Comparison of ENCODE assay signal across 8 cellular contexts in genomic region chr2:73069855-73070650, GRCh38. TPM values are rescaled to one million over a fixed set of nuclear protein-coding genes. Genes with fewer than 3 reads are reported as not detected.
DNase-seq lines count a peak whose midpoint lies in the region; ATAC-seq and TF ChIP-seq lines count a peak whose summit lies in the region.

No MANE protein-coding gene starts in this region.

- no peak for TF ChIP-seq EP300 in neural cell (conservative IDR thresholded peaks at IDR 0.05; ENCODE audit: poor library complexity, severe bottlenecking)

- peak overlapping the region; percentile 83 for H3K4me3 ChIP-seq in GM12864 (ENCODE audit: low read depth, low read length)
- peak overlapping the region; percentile 85 for H3K4me3 ChIP-seq in OCI-LY3 (ENCODE audit: low read length)
- H3K4me3 ChIP-seq in effector memory CD4-positive, alpha-beta T cell (ENCODE audit: insufficient read depth, low read depth, low read length, poor library complexity, severe bottlenecking) = peak overlapping the region; percentile 99
- peak overlapping the region; percentile 99 for H3K4me3 ChIP-seq in neural cell (ENCODE audit: low read length)

- TF ChIP-seq CTCF in GM12864 (IDR thresholded peaks at IDR 0.05; ENCODE audit: low read depth, low read length, missing control alignments) (no peak), OCI-LY3 (IDR thresholded peaks at IDR 0.05; ENCODE audit: low read depth, low read length) (no peak), neural cell (IDR thresholded peaks at IDR 0.05; ENCODE audit: poor library complexity, severe bottlenecking) (no peak)

- H3K27me3 ChIP-seq in OCI-LY3 (ENCODE audit: low read depth, low read length) (no peaks in the 10 kb centered on the region), neural cell (ENCODE audit: insufficient read depth, low read depth, low read length) (no peaks in the 10 kb centered on the region)
- no peaks in the 10 kb centered on the region for H3K27me3 ChIP-seq in effector memory CD4-positive, alpha-beta T cell (replicated peaks; ENCODE audit: control insufficient read depth, insufficient read depth, low read length, poor library complexity, severe bottlenecking)

- no peaks in the 10 kb centered on the region for H4K20me1 ChIP-seq in OCI-LY3 (ENCODE audit: insufficient read depth, low read length)
- no peaks in the 10 kb centered on the region for H4K20me1 ChIP-seq in neural cell (ENCODE audit: insufficient read depth)

- peak overlapping the region; percentile 88 for H3K4me2 ChIP-seq in OCI-LY3 (ENCODE audit: low read length)
- H3K4me2 ChIP-seq in neural cell (ENCODE audit: low read length) = peak overlapping the region; percentile 14

- H3K9ac ChIP-seq in OCI-LY3 (ENCODE audit: low read length) (peak overlapping the region; percentile 95), neural cell (ENCODE audit: low read length) (peak overlapping the region; percentile 87)

- H3K79me2 ChIP-seq in OCI-LY3 (ENCODE audit: low read length) (peaks cover 16% of the 10 kb centered on the region), neural cell (replicated peaks; ENCODE audit: insufficient read depth, low read length) (peaks cover 6% of the 10 kb centered on the region)

- H3K9me2 ChIP-seq in neural cell (ENCODE audit: insufficient read depth, low read length) = no peaks in the 10 kb centered on the region

- H3K9me3 ChIP-seq in OCI-LY3 (ENCODE audit: insufficient read depth, low read length) (no peaks in the 10 kb centered on the region), neural cell (ENCODE audit: low read length) (no peaks in the 10 kb centered on the region)
- H3K9me3 ChIP-seq in effector memory CD4-positive, alpha-beta T cell (ENCODE audit: control insufficient read depth, low read length) = no peaks in the 10 kb centered on the region

- no peak for DNase-seq in GM12864 (ENCODE audit: low read depth)
- DNase-seq in effector memory CD4-positive, alpha-beta T cell = no peak
- DNase-seq in NCI-H345 treated with DMSO at 0.1 percent for 48 hours (lab: John Stamatoyannopoulos, UW; ENCODE audit: unreplicated experiment) = no peak
- no peak for DNase-seq in epidermal melanocyte (ENCODE audit: insufficient read length, low spot score)
- no peak for DNase-seq in superior temporal gyrus (ENCODE audit: extremely low spot score)

- ATAC-seq in GM21786 (IDR thresholded peaks at IDR 0.05; ENCODE audit: unreplicated experiment) = no peak

- H3F3A ChIP-seq in neural cell (ENCODE audit: insufficient read depth, low read length, poor library complexity, severe bottlenecking) = no peaks in the 10 kb centered on the region

- H3K27ac ChIP-seq in OCI-LY3 (ENCODE audit: low read length) (no peak overlapping the region), neural cell (ENCODE audit: low read length) (no peak overlapping the region)
- no peak overlapping the region for H3K27ac ChIP-seq in effector memory CD4-positive, alpha-beta T cell (ENCODE audit: insufficient read depth, low read length, poor library complexity, severe bottlenecking)

- TF ChIP-seq RAD21 in neural cell (conservative IDR thresholded peaks at IDR 0.05) = no peak

- H3K36me3 ChIP-seq in OCI-LY3 (replicated peaks; ENCODE audit: low read depth, low read length) (peaks cover 3% of the 10 kb centered on the region), neural cell (ENCODE audit: insufficient read depth, low read length) (no peaks in the 10 kb centered on the region)
- H3K36me3 ChIP-seq in effector memory CD4-positive, alpha-beta T cell (ENCODE audit: control insufficient read depth, insufficient read depth, low read length) = no peaks in the 10 kb centered on the region

- H2AFZ ChIP-seq in OCI-LY3 (ENCODE audit: low read depth, low read length) (peak overlapping the region; percentile 73; the same call in 1 of the 2 replicates), neural cell (ENCODE audit: low read depth, low read length) (no peak overlapping the region)

- H3K4me1 ChIP-seq in OCI-LY3 (ENCODE audit: low read length) = peaks cover 9% of the 10 kb centered on the region
- peaks cover 15% of the 10 kb centered on the region for H3K4me1 ChIP-seq in effector memory CD4-positive, alpha-beta T cell (ENCODE audit: control insufficient read depth, insufficient read depth, low read length, poor library complexity, severe bottlenecking)

TF ChIP-seq in neural cell, 6 proteins besides CTCF, POLR2A, EP300 and RAD21:
- TF ChIP-seq SMC3 (conservative IDR thresholded peaks at IDR 0.05; ENCODE audit: poor library complexity) (no peak), POLR2AphosphoS5 (IDR thresholded peaks at IDR 0.05) (no peak), EZH2 (IDR thresholded peaks at IDR 0.05; ENCODE audit: borderline replicate concordance, insufficient read depth, low read length, poor library complexity, severe bottlenecking) (no peak), MXI1 (conservative IDR thresholded peaks at IDR 0.05; ENCODE audit: poor library complexity, severe bottlenecking) (no peak), TAF1 (IDR thresholded peaks at IDR 0.05; ENCODE audit: low read depth) (no peak)
- TF ChIP-seq, protein P1, sequence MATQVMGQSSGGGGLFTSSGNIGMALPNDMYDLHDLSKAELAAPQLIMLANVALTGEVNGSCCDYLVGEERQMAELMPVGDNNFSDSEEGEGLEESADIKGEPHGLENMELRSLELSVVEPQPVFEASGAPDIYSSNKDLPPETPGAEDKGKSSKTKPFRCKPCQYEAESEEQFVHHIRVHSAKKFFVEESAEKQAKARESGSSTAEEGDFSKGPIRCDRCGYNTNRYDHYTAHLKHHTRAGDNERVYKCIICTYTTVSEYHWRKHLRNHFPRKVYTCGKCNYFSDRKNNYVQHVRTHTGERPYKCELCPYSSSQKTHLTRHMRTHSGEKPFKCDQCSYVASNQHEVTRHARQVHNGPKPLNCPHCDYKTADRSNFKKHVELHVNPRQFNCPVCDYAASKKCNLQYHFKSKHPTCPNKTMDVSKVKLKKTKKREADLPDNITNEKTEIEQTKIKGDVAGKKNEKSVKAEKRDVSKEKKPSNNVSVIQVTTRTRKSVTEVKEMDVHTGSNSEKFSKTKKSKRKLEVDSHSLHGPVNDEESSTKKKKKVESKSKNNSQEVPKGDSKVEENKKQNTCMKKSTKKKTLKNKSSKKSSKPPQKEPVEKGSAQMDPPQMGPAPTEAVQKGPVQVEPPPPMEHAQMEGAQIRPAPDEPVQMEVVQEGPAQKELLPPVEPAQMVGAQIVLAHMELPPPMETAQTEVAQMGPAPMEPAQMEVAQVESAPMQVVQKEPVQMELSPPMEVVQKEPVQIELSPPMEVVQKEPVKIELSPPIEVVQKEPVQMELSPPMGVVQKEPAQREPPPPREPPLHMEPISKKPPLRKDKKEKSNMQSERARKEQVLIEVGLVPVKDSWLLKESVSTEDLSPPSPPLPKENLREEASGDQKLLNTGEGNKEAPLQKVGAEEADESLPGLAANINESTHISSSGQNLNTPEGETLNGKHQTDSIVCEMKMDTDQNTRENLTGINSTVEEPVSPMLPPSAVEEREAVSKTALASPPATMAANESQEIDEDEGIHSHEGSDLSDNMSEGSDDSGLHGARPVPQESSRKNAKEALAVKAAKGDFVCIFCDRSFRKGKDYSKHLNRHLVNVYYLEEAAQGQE (IDR thresholded peaks at IDR 0.05; ENCODE audit: borderline replicate concordance) = no peak
TF ChIP-seq in neural cell: peak in this region for 0.

RNA-seq across cellular contexts. Expression of gene SFXN5, which starts 1.5 kb away (rescaled TPM):
- polyA plus RNA-seq in neural cell = 5.8 and 6.7 TPM in 2 replicates
- 6.8 and 10.7 TPM in 2 replicates for polyA minus RNA-seq in neural cell

RNA-seq across cellular contexts. Expression of gene RAB11FIP5, which starts 42.7 kb away (rescaled TPM):
- 2.6 and 3.3 TPM in 2 replicates for polyA plus RNA-seq in neural cell
- 7.4 and 8.0 TPM in 2 replicates for polyA minus RNA-seq in neural cell
